10 cellular contexts compared by ENCODE assay signal in genomic region chr10:89373916-89374711, GRCh38. TPM values are rescaled to one million over a fixed set of nuclear protein-coding genes. Genes with fewer than 3 reads are reported as not detected.
DNase-seq lines count a peak whose midpoint lies in the region; ATAC-seq, FAIRE-seq and TF ChIP-seq lines count a peak whose summit lies in the region.
"Had no signal": no experiment of that assay in that cellular context is flagged by ENCODE, and none has a peak within 500 bp of the region (broad histone marks: within the 10 kb centered on the region; RNA-seq: fewer than 3 reads in every experiment).

No MANE protein-coding gene starts in this region.

- H3K4me3 ChIP-seq in bronchial epithelial cell (ENCODE audit: low read depth, low read length): no peak overlapping the region
- H3K4me3 ChIP-seq in kidney epithelial cell (ENCODE audit: low read depth, low read length): no peak overlapping the region
- no peak overlapping the region for H3K4me3 ChIP-seq in testis
- H3K4me3 ChIP-seq in naive thymus-derived CD4-positive, alpha-beta T cell (ENCODE audit: low read length): no peak overlapping the region

- intact Hi-C loops in testis (cut with DNase I; ENCODE audit: low total_unique reads): no loop called here
- intact Hi-C loops in naive thymus-derived CD4-positive, alpha-beta T cell (cut with micrococcal nuclease): no loop called here

- FAIRE-seq in bronchial epithelial cell (lab: Jason Lieb, UNC): peak; percentile 80

- POLR2A ChIA-PET in naive thymus-derived CD4-positive, alpha-beta T cell (lab: Charles Lee): interaction anchor here (0.9 kb wide), 1 partner anchor 19 kb away, joined by 3 read pairs; the partner anchor contains the start of gene IFIT1

- WGBS in testis, 2 donors: 24 to 32% methylated on average over 3 of the region's 3 CpGs

- no peaks in the 10 kb centered on the region for H3K27me3 ChIP-seq in bronchial epithelial cell (ENCODE audit: control insufficient read depth, insufficient read depth, low read length)
- H3K27me3 ChIP-seq in kidney epithelial cell (ENCODE audit: control insufficient read depth, insufficient read depth, low read length): no peaks in the 10 kb centered on the region
- H3K27me3 ChIP-seq in testis: no peaks in the 10 kb centered on the region
- no peaks in the 10 kb centered on the region for H3K27me3 ChIP-seq in naive thymus-derived CD4-positive, alpha-beta T cell (ENCODE audit: control insufficient read depth in 2 of 2, insufficient read depth in 2 of 2, low read length in 2 of 2)

- peaks cover 0 to 13% (median 2%) of the 10 kb centered on the region in 7 donors for H3K4me1 Mint-ChIP-seq in naive thymus-derived CD4-positive, alpha-beta T cell
- H3K4me1 Mint-ChIP-seq: memory B cell had no signal

- CTCF ChIA-PET in naive thymus-derived CD4-positive, alpha-beta T cell (lab: Charles Lee): interaction anchor here (0.9 kb wide), 1 partner anchor 72 kb away, joined by 3 read pairs; the partner anchor contains the start of gene IFIT2

- H3K36me3 Mint-ChIP-seq in naive thymus-derived CD4-positive, alpha-beta T cell: peaks cover 0 to 4% (median 0%) of the 10 kb centered on the region in 5 donors
- H3K36me3 Mint-ChIP-seq: IgD-negative memory B cell, memory B cell had no signal

- no peaks in the 10 kb centered on the region for H3K9me3 ChIP-seq in testis
- no peaks in the 10 kb centered on the region for H3K9me3 ChIP-seq in naive thymus-derived CD4-positive, alpha-beta T cell (ENCODE audit: control insufficient read depth in 2 of 3, low read length in 3 of 3)

- no peak for TF ChIP-seq POLR2A in testis (IDR thresholded peaks at IDR 0.05)

- H3K4me3 Mint-ChIP-seq in naive thymus-derived CD4-positive, alpha-beta T cell: no peak overlapping the region
- H3K4me3 Mint-ChIP-seq: IgD-negative memory B cell, memory B cell had no signal

- no peaks in the 10 kb centered on the region for H3K9me3 Mint-ChIP-seq in naive thymus-derived CD4-positive, alpha-beta T cell
- H3K9me3 Mint-ChIP-seq: IgD-negative memory B cell, memory B cell had no signal

- no peak for ATAC-seq in HG03280 (IDR thresholded peaks at IDR 0.05; ENCODE audit: unreplicated experiment)
- no peak for ATAC-seq in naive thymus-derived CD4-positive, alpha-beta T cell

- peaks cover 17% of the 10 kb centered on the region for H3K4me1 ChIP-seq in testis
- no peaks in the 10 kb centered on the region for H3K4me1 ChIP-seq in naive thymus-derived CD4-positive, alpha-beta T cell (ENCODE audit: control insufficient read depth in 2 of 2, insufficient read depth in 2 of 2, low read length in 2 of 2)

- DNase-seq in HUDEP-2 (lab: John Stamatoyannopoulos, UW; ENCODE audit: unreplicated experiment in 76 of 76): peak in 67 of 76 experiments; percentile 9 to 86 (median 54)
- peak; percentile 90 for DNase-seq in bronchial epithelial cell (ENCODE audit: low read depth)
- peak; percentile 79 for DNase-seq in kidney epithelial cell (ENCODE audit: low read depth)
- DNase-seq in testis: peak; percentile 95
- DNase-seq in activated CD4-positive, alpha-beta T cell treated with anti-CD3 and anti-CD28 coated beads for 1 hour: no peak
- no peak for DNase-seq in NCI-H128 (lab: John Stamatoyannopoulos, UW; ENCODE audit: unreplicated experiment)
- no peak for DNase-seq in naive thymus-derived CD4-positive, alpha-beta T cell

- no peak for TF ChIP-seq CTCF in bronchial epithelial cell (IDR thresholded peaks at IDR 0.05; ENCODE audit: insufficient read depth, low read length, severe bottlenecking)
- TF ChIP-seq CTCF in kidney epithelial cell (IDR thresholded peaks at IDR 0.05; ENCODE audit: insufficient read depth, low read length, poor library complexity, severe bottlenecking): no peak
- no peak for TF ChIP-seq CTCF in testis (IDR thresholded peaks at IDR 0.05)

- H3K27ac Mint-ChIP-seq in naive thymus-derived CD4-positive, alpha-beta T cell: no peak overlapping the region
- H3K27ac Mint-ChIP-seq: IgD-negative memory B cell, memory B cell had no signal

- peak overlapping the region; percentile 64 to 85 for H3K27ac ChIP-seq in testis
- no peak overlapping the region for H3K27ac ChIP-seq in naive thymus-derived CD4-positive, alpha-beta T cell (ENCODE audit: low read depth, low read length)

- no peaks in the 10 kb centered on the region for H3K36me3 ChIP-seq in bronchial epithelial cell (ENCODE audit: control insufficient read depth, insufficient read depth, low read length)
- no peaks in the 10 kb centered on the region for H3K36me3 ChIP-seq in kidney epithelial cell (ENCODE audit: control insufficient read depth, insufficient read depth, low read length)
- H3K36me3 ChIP-seq in testis (ENCODE audit: low read depth, missing control alignments): no peaks in the 10 kb centered on the region
- no peaks in the 10 kb centered on the region for H3K36me3 ChIP-seq in naive thymus-derived CD4-positive, alpha-beta T cell (ENCODE audit: control insufficient read depth in 2 of 3, insufficient read depth in 3 of 3, low read length in 3 of 3)

- peaks cover 0 to 33% (median 0%) of the 10 kb centered on the region in 5 donors for H3K27me3 Mint-ChIP-seq in naive thymus-derived CD4-positive, alpha-beta T cell

RNA-seq across cellular contexts. Expression of gene IFIT1B, which starts 3.7 kb away (rescaled TPM):
- total RNA-seq in bronchial epithelial cell (not detected in 2 replicates), kidney epithelial cell (not detected in 2 replicates), testis (not detected)
- not detected for polyA plus RNA-seq in testis (ENCODE audit: insufficient read depth, low read depth, low replicate concordance)
- total RNA-seq in naive thymus-derived CD4-positive, alpha-beta T cell: not detected
- polyA plus RNA-seq in naive thymus-derived CD4-positive, alpha-beta T cell: under 1 TPM in 1 of 2 donors, not detected in 1; 0.44 TPM
- polyA plus RNA-seq: IgD-negative memory B cell had no signal

RNA-seq across cellular contexts. Expression of gene IFIT1, which starts 18.3 kb away (rescaled TPM):
- total RNA-seq in bronchial epithelial cell: 0.26 TPM in 2 replicates
- 10.4 and 12.7 TPM in 2 replicates for total RNA-seq in kidney epithelial cell
- total RNA-seq in testis: 10 to 100 TPM; 13.1 to 15.3 TPM
- polyA plus RNA-seq in testis (ENCODE audit: insufficient read depth, low read depth, low replicate concordance): 14.8 TPM
- 10 to 100 TPM in 1 of 5 experiments, 1 to 10 TPM in 4; 1.7 to 15.7 (median 6.5) TPM for total RNA-seq in naive thymus-derived CD4-positive, alpha-beta T cell
- polyA plus RNA-seq in naive thymus-derived CD4-positive, alpha-beta T cell: 10 to 100 TPM in 1 of 2 donors, 1 to 10 TPM in 1; 4.7 to 16.5 TPM

RNA-seq across cellular contexts. Expression of gene IFIT5, which starts 40.3 kb away (rescaled TPM):
- total RNA-seq in bronchial epithelial cell: 3.1 and 5.3 TPM in 2 replicates
- total RNA-seq in kidney epithelial cell: 24.9 and 28.8 TPM in 2 replicates
- total RNA-seq in testis: 1 to 10 TPM; 8.2 to 9.2 TPM
- 6.9 TPM for polyA plus RNA-seq in testis (ENCODE audit: insufficient read depth, low read depth, low replicate concordance)
- 10 to 100 TPM; 13.1 to 34.0 (median 24.8) TPM for total RNA-seq in naive thymus-derived CD4-positive, alpha-beta T cell
- 10 to 100 TPM; 13.0 to 15.1 TPM for polyA plus RNA-seq in naive thymus-derived CD4-positive, alpha-beta T cell

RNA-seq across cellular contexts. Expression of gene IFIT3, which starts 46.3 kb away (rescaled TPM):
- total RNA-seq in bronchial epithelial cell (0.13 and 0.26 TPM in 2 replicates), kidney epithelial cell (14.8 and 20.8 TPM in 2 replicates), testis (1 to 10 TPM; 5.4 to 6.9 TPM)
- polyA plus RNA-seq in testis (ENCODE audit: insufficient read depth, low read depth, low replicate concordance): 10.6 TPM
- 10 to 100 TPM in 1 of 5 experiments, 1 to 10 TPM in 4; 1.8 to 22.3 (median 3.2) TPM for total RNA-seq in naive thymus-derived CD4-positive, alpha-beta T cell
- 10 to 100 TPM in 1 of 2 donors, 1 to 10 TPM in 1; 4.1 to 13.1 TPM for polyA plus RNA-seq in naive thymus-derived CD4-positive, alpha-beta T cell

Comparison
In these comparisons a context has a peak if more than half of its experiments do, and no peak if none do; other contexts are left out.
1. DNase-seq: peak in HUDEP-2 (67 of 76), bronchial epithelial cell (single experiment), kidney epithelial cell (single experiment) and testis (single experiment); none in activated CD4-positive, alpha-beta T cell treated with anti-CD3 and anti-CD28 coated beads for 1 hour (single experiment), NCI-H128 (single experiment) and naive thymus-derived CD4-positive, alpha-beta T cell (0 of 9).